ENCODE assay signal across 20 cellular contexts in the genomic region with DNA sequence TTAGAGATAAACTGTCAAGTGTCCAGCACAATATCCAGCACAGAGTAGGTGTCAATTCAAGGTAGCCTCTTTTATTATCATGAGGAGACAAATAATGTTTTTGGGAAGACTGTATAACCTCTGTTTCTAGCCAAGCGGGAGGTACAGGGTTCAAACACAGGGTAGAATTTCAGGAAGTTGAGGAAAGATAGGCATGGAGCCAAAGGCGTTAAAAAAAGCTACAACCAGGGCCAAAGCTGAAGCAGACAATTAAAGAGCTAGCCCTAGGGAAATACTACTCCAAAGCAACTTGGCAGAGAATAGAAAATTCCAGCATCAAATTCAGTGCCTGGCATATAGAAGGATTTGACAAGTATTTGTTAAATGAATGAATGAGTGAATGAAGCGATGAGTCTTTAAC.
"Had no signal": no experiment of that assay in that cellular context is flagged by ENCODE, and none has a peak within 500 bp of the region (broad histone marks: within the 10 kb centered on the region; RNA-seq: fewer than 3 reads in every experiment).

No MANE protein-coding gene starts in this region.

- ATAC-seq: activated T-cell treated with anti-CD3 and anti-CD28 coated beads, Interleukin-2, amount 50 U/mL, for 72 hours; body of pancreas; effector memory CD8-positive, alpha-beta T cell; T-helper 17 cell; WTC11 had no signal

- H3K36me3 Mint-ChIP-seq: WTC11 had no signal

- DNase-seq: activated CD4-positive, alpha-beta T cell treated with anti-CD3 and anti-CD28 coated beads, Interleukin-2, amount 50 U/mL, for 4 hours; activated effector memory CD4-positive, alpha-beta T cell treated with Interleukin-2 at 50 U/mL for 16 hours; activated naive CD4-positive, alpha-beta T cell treated with anti-CD3 and anti-CD28 coated beads for 36 hours; activated T-cell treated with anti-CD3 and anti-CD28 coated beads, Interleukin-2, amount 50 U/mL, for 72 hours; dorsolateral prefrontal cortex; effector memory CD8-positive, alpha-beta T cell; nucleus accumbens; right cardiac atrium; stimulated activated CD4-positive, alpha-beta T cell treated with anti-CD3 and anti-CD28 coated beads, Interleukin-1b, Interleukin-23, amount 100 ng/mL, for 48 hours; stomach; SW 1271; T-helper 17 cell had no signal

- H3K4me1 Mint-ChIP-seq: memory B cell had no signal

- H3K9me3 Mint-ChIP-seq: activated naive CD4-positive, alpha-beta T cell treated with anti-CD3 and anti-CD28 coated beads for 36 hours; effector memory CD8-positive, alpha-beta T cell; WTC11 had no signal

- H3K27ac Mint-ChIP-seq: activated naive CD4-positive, alpha-beta T cell treated with anti-CD3 and anti-CD28 coated beads for 36 hours; activated T-cell treated with anti-CD3 and anti-CD28 coated beads, Interleukin-2, amount 50 U/mL, for 72 hours; effector memory CD8-positive, alpha-beta T cell; memory B cell; T-helper 17 cell; WTC11 had no signal

- H3K4me3 ChIP-seq: body of pancreas, cardiac muscle cell, dorsolateral prefrontal cortex, esophagus muscularis mucosa, heart left ventricle, stomach, suprapubic skin, tibial nerve had no signal

- H3K27me3 Mint-ChIP-seq: effector memory CD8-positive, alpha-beta T cell; memory B cell; T-helper 17 cell had no signal

- H3K4me3 Mint-ChIP-seq: activated naive CD4-positive, alpha-beta T cell treated with anti-CD3 and anti-CD28 coated beads for 36 hours; activated T-cell treated with anti-CD3 and anti-CD28 coated beads, Interleukin-2, amount 50 U/mL, for 72 hours; effector memory CD8-positive, alpha-beta T cell; memory B cell; T-helper 17 cell; WTC11 had no signal
